Comparison of ENCODE assay signal across 1 cellular context in genomic region chr21:29053011-29053553, GRCh38.
TF ChIP-seq lines count a peak whose summit lies in the region.

No MANE protein-coding gene starts in this region.

TF ChIP-seq in IMR-90, 13 proteins besides CTCF, POLR2A, EP300 and RAD21:
- no peak for TF ChIP-seq MAZ (IDR thresholded peaks at IDR 0.05; ENCODE audit: borderline replicate concordance, low read depth, low read length)
- no peak for TF ChIP-seq SMC3 (IDR thresholded peaks at IDR 0.05; ENCODE audit: low read depth, low read length)
- no peak for TF ChIP-seq CEBPB (IDR thresholded peaks at IDR 0.05; ENCODE audit: low read depth, low read length)
- no peak for TF ChIP-seq CHD1 (IDR thresholded peaks at IDR 0.05; ENCODE audit: low read depth, low read length)
- TF ChIP-seq NFE2L2 (IDR thresholded peaks at IDR 0.05; ENCODE audit: low read depth, low read length), result no peak
- TF ChIP-seq MAFK (IDR thresholded peaks at IDR 0.05; ENCODE audit: low read depth, low read length), result no peak
- TF ChIP-seq USF2 (IDR thresholded peaks at IDR 0.05; ENCODE audit: low read depth, low read length), result no peak
- TF ChIP-seq, protein P1, sequence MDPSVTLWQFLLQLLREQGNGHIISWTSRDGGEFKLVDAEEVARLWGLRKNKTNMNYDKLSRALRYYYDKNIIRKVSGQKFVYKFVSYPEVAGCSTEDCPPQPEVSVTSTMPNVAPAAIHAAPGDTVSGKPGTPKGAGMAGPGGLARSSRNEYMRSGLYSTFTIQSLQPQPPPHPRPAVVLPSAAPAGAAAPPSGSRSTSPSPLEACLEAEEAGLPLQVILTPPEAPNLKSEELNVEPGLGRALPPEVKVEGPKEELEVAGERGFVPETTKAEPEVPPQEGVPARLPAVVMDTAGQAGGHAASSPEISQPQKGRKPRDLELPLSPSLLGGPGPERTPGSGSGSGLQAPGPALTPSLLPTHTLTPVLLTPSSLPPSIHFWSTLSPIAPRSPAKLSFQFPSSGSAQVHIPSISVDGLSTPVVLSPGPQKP (IDR thresholded peaks at IDR 0.05; ENCODE audit: borderline replicate concordance, low read depth, low read length), result no peak
- TF ChIP-seq RFX5 (IDR thresholded peaks at IDR 0.05; ENCODE audit: low read depth, low read length), result no peak
- TF ChIP-seq BHLHE40 (IDR thresholded peaks at IDR 0.05; ENCODE audit: low read depth, low read length), result no peak
- no peak for TF ChIP-seq RCOR1 (IDR thresholded peaks at IDR 0.05; ENCODE audit: insufficient replicate concordance, low read length)
- no peak for TF ChIP-seq MXI1 (IDR thresholded peaks at IDR 0.05; ENCODE audit: borderline replicate concordance, low read depth, low read length)
- TF ChIP-seq FOS (IDR thresholded peaks at IDR 0.05; ENCODE audit: low read depth, low read length), result no peak
